In the genomic region with DNA sequence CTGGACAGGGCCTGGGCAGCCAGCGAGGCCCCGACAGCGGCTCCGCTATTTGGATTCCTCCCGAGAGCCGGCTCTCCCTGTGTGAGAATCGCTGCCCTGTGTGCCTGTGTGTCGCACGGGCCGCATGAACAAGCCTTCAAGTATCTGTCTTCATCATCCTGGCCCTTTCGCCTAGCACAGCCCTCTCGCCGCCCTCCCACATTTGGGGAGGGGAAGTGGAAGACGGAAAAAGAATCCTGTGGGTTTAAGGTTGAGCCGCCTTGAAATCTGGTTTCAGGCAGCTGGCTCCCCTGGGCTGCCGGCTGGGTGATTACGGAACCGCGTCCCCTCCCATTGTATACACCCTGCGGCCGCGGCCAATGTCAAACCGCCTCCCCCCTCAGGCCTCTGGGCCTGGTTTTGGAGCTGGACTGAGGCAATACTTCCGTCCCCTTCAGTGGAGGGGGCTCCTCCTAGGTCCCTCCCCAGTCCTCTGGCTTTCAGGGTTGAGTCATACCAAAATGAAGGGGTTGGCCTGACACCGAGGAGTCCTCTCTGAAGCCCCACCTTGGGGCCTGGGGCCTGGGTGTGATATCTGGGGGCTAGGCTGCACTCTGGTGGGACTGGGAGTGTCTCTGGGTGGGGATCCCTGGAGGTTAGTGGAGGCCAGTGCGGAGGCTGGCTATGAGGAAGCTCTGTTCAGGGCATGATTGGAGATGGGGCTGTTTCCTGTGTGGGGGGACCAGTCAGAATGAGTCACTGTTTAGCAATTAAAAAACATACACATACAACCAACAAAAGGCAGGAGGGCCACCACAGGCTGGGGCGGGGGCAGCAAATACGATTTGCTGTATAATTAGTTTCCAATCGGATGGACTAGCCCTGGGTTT, we compare ENCODE assay signal across 8 cellular contexts. TPM values are rescaled to one million over a fixed set of nuclear protein-coding genes. Genes with fewer than 3 reads are reported as not detected.
DNase-seq lines count a peak whose midpoint lies in the region; ATAC-seq and TF ChIP-seq lines count a peak whose summit lies in the region.

No MANE protein-coding gene starts in this region.

- H3K36me3 ChIP-seq in neutrophil: peaks cover 6% of the 10 kb centered on the region

- DNase-seq in AG09319 (ENCODE audit: extremely low read depth, low read depth): peak; percentile 96
- DNase-seq in RPMI8226: peak; percentile 80
- DNase-seq in activated effector memory CD4-positive, alpha-beta T cell treated with Interleukin-2 at 50 U/mL for 16 hours: peak; percentile 68
- peak; percentile 97 for DNase-seq in fibroblast of villous mesenchyme (ENCODE audit: low read depth)
- peak; percentile 71 for DNase-seq in superior temporal gyrus (ENCODE audit: extremely low spot score)

- no peak for TF ChIP-seq CTCF in AG09319 (IDR thresholded peaks at IDR 0.05; ENCODE audit: low read depth, low read length)
- TF ChIP-seq CTCF in fibroblast of villous mesenchyme (IDR thresholded peaks at IDR 0.05; ENCODE audit: insufficient read depth, low read depth, low read length): no peak
- TF ChIP-seq CTCF in neutrophil (IDR thresholded peaks at IDR 0.05): peak; percentile 34

- H3K9me3 ChIP-seq in neutrophil: no peaks in the 10 kb centered on the region

- H3K4me1 ChIP-seq in neutrophil (ENCODE audit: control insufficient read depth in 1 of 2, insufficient read depth in 1 of 2, low read depth in 1 of 2, low read length in 1 of 2): peaks cover 56 to 63% of the 10 kb centered on the region in 2 experiments

- peak overlapping the region; percentile 100 for H3K27ac ChIP-seq in neutrophil

- peak; percentile 33 for ATAC-seq in GM18909 (IDR thresholded peaks at IDR 0.05; ENCODE audit: poor library complexity, unreplicated experiment)
- peak; percentile 24 for ATAC-seq in HG03280 (IDR thresholded peaks at IDR 0.05; ENCODE audit: unreplicated experiment)

- no peaks in the 10 kb centered on the region for H3K27me3 ChIP-seq in neutrophil

- H3K4me3 ChIP-seq in fibroblast of villous mesenchyme (ENCODE audit: low read depth, low read length) (peak overlapping the region; percentile 97), neutrophil (ENCODE audit: low read depth in 1 of 2, low read length in 1 of 2) (peak overlapping the region; percentile 77 to 93)

RNA-seq across cellular contexts. Expression of a gene that starts 1.7 kb away (rescaled TPM):
- total RNA-seq in fibroblast of villous mesenchyme: 116 and 119 TPM in 2 replicates

Comparison
In these comparisons a context has a peak if more than half of its experiments do, and no peak if none do; other contexts are left out.
1. Peak in every context shown above with its lines: DNase-seq, ATAC-seq, H3K4me3 ChIP-seq and H3K27ac ChIP-seq.